Comparison of ENCODE assay signal across 1 cellular context in genomic region chr3:49327485-49327884, GRCh38.
TF ChIP-seq lines count a peak whose summit lies in the region.

No MANE protein-coding gene starts in this region.

TF ChIP-seq in WTC11, 78 proteins besides CTCF, POLR2A, EP300 and RAD21 (continued from another document):
- no peak for TF ChIP-seq ZBTB43 (CRISPR knock-in tag; IDR thresholded peaks at IDR 0.05)
- no peak for TF ChIP-seq ESRRA (CRISPR knock-in tag; IDR thresholded peaks at IDR 0.05; ENCODE audit: borderline replicate concordance)
- TF ChIP-seq USF2 (CRISPR knock-in tag; IDR thresholded peaks at IDR 0.05): no peak
- TF ChIP-seq NR2C2 (CRISPR knock-in tag; IDR thresholded peaks at IDR 0.05): no peak
- no peak for TF ChIP-seq SMAD4 (CRISPR knock-in tag; IDR thresholded peaks at IDR 0.05)
- no peak for TF ChIP-seq ZMAT4 (CRISPR knock-in tag; IDR thresholded peaks at IDR 0.05)
- TF ChIP-seq ZNF138 (CRISPR knock-in tag; conservative IDR thresholded peaks at IDR 0.05): no peak
- no peak for TF ChIP-seq ZNF532 (CRISPR knock-in tag; IDR thresholded peaks at IDR 0.05; ENCODE audit: borderline replicate concordance)
- TF ChIP-seq RORB (CRISPR knock-in tag; IDR thresholded peaks at IDR 0.05): no peak
- TF ChIP-seq AFF4 (CRISPR knock-in tag; IDR thresholded peaks at IDR 0.05; ENCODE audit: borderline replicate concordance): no peak
